ENCODE assay signal across 1 cellular context in the genomic region with DNA sequence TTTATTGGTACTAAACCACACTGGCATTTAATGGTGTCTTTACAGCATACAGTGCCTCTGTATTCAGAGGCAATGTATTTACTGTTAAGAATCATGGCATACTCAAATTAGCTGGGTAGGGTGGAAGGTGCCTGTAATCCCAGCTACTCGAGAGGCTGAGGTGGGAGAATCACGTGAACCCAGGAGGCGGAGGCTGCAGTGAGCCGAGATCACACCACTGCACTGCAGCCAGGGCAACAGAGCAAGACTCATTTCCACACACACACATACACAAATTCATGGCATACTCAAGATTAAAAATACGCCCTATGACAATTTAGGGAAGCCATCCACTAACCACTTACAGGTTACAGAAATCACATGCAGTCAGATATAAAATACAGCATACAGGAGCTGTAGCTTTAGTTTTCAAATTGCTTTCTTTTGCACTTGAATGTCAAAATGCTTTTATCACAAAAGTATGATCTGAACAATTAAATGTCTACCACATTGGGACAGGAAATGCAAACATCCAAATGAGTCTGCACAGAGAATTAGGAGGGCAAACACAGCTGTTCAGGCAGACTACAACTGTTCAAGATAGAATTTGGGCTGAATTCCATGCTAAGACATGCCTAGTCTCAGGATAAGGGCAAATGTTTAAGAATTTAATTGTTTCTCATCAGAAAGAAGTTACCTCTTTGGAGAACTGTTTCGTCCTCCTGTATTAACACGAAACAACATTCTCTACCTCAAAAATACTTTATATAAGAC.
A peak's percentile ranks its signal among the peaks of the same experiment; 100 is the strongest.
TF ChIP-seq lines count a peak whose summit lies in the region.

No MANE protein-coding gene starts in this region.

TF ChIP-seq in HepG2, 621 proteins besides CTCF, POLR2A, EP300 and RAD21:
- TF ChIP-seq, protein P1, sequence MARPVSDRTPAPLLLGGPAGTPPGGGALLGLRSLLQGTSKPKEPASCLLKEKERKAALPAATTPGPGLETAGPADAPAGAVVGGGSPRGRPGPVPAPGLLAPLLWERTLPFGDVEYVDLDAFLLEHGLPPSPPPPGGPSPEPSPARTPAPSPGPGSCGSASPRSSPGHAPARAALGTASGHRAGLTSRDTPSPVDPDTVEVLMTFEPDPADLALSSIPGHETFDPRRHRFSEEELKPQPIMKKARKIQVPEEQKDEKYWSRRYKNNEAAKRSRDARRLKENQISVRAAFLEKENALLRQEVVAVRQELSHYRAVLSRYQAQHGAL (CRISPR knock-in tag; IDR thresholded peaks at IDR 0.05; ENCODE audit: not compliant biosample characterization) = no peak
- TF ChIP-seq, protein P2, sequence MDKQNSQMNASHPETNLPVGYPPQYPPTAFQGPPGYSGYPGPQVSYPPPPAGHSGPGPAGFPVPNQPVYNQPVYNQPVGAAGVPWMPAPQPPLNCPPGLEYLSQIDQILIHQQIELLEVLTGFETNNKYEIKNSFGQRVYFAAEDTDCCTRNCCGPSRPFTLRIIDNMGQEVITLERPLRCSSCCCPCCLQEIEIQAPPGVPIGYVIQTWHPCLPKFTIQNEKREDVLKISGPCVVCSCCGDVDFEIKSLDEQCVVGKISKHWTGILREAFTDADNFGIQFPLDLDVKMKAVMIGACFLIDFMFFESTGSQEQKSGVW (CRISPR knock-in tag; IDR thresholded peaks at IDR 0.05; ENCODE audit: borderline replicate concordance) = no peak
- TF ChIP-seq GZF1 (CRISPR knock-in tag; IDR thresholded peaks at IDR 0.05) (no peak), FOSL2 (CRISPR knock-in tag; IDR thresholded peaks at IDR 0.05) (no peak), ZNF737 (CRISPR knock-in tag; IDR thresholded peaks at IDR 0.05; ENCODE audit: borderline replicate concordance) (no peak), NAIF1 (CRISPR knock-in tag; IDR thresholded peaks at IDR 0.05; ENCODE audit: borderline replicate concordance) (peak; percentile 14; the same call in 1 of the 2 replicates), ZNF121 (CRISPR knock-in tag; IDR thresholded peaks at IDR 0.05) (peak; percentile 52; the same call in 1 of the 2 replicates), KDM6A (CRISPR knock-in tag; IDR thresholded peaks at IDR 0.05; ENCODE audit: low read depth) (no peak)
- TF ChIP-seq, protein P3, sequence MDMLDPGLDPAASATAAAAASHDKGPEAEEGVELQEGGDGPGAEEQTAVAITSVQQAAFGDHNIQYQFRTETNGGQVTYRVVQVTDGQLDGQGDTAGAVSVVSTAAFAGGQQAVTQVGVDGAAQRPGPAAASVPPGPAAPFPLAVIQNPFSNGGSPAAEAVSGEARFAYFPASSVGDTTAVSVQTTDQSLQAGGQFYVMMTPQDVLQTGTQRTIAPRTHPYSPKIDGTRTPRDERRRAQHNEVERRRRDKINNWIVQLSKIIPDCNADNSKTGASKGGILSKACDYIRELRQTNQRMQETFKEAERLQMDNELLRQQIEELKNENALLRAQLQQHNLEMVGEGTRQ (IDR thresholded peaks at IDR 0.05; ENCODE audit: low read depth, low read length) = no peak
- TF ChIP-seq, protein P3 (CRISPR knock-in tag; IDR thresholded peaks at IDR 0.05; ENCODE audit: borderline replicate concordance) = 0 out of 2 replicates have a peak, but pooled peaks have one; percentile 8
- TF ChIP-seq, protein P4, sequence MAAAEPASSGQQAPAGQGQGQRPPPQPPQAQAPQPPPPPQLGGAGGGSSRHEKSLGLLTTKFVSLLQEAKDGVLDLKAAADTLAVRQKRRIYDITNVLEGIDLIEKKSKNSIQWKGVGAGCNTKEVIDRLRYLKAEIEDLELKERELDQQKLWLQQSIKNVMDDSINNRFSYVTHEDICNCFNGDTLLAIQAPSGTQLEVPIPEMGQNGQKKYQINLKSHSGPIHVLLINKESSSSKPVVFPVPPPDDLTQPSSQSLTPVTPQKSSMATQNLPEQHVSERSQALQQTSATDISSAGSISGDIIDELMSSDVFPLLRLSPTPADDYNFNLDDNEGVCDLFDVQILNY (CRISPR knock-in tag; conservative IDR thresholded peaks at IDR 0.05) = no peak
- TF ChIP-seq, protein P5, sequence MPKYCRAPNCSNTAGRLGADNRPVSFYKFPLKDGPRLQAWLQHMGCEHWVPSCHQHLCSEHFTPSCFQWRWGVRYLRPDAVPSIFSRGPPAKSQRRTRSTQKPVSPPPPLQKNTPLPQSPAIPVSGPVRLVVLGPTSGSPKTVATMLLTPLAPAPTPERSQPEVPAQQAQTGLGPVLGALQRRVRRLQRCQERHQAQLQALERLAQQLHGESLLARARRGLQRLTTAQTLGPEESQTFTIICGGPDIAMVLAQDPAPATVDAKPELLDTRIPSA (CRISPR knock-in tag; IDR thresholded peaks at IDR 0.05; ENCODE audit: borderline replicate concordance) = no peak
